In genomic region chr6:16450821-16451220, GRCh38 we compare ENCODE assay signal across 22 cellular contexts.
A peak's percentile ranks its signal among the peaks of the same experiment; 100 is the strongest.
DNase-seq lines count a peak whose midpoint lies in the region; ATAC-seq, FAIRE-seq and TF ChIP-seq lines count a peak whose summit lies in the region.
"Had no signal": no experiment of that assay in that cellular context is flagged by ENCODE, and none has a peak within 500 bp of the region (broad histone marks: within the 10 kb centered on the region; RNA-seq: fewer than 3 reads in every experiment).

No MANE protein-coding gene starts in this region.

- no peak overlapping the region for H2AFZ ChIP-seq in PC-3 (ENCODE audit: low read length)

- H3K27ac ChIP-seq in PC-3 (ENCODE audit: low read length) = no peak overlapping the region
- H3K27ac ChIP-seq: BLaER1, KMS-11, Peyer's patch, upper lobe of left lung had no signal

- no peaks in the 10 kb centered on the region for H3K79me2 ChIP-seq in PC-3 (ENCODE audit: low read length)

- intact Hi-C loops in PC-3 (cut with micrococcal nuclease) = no loop called here

- no peak overlapping the region for H3K4me3 ChIP-seq in PC-3 (ENCODE audit: low read length)
- no peak overlapping the region for H3K4me3 ChIP-seq in H7 (ENCODE audit: insufficient read depth, low read depth, low read length)
- H3K4me3 ChIP-seq: BLaER1, Peyer's patch, upper lobe of left lung had no signal

- peak; percentile 23 for DNase-seq in GM04504 (ENCODE audit: low read depth)
- DNase-seq in PC-3 = peak; percentile 25
- peak; percentile 23 for DNase-seq in fibroblast of peridontal ligament (ENCODE audit: extremely low read depth)
- peak; percentile 32 for DNase-seq in urothelium cell line (ENCODE audit: low spot score)
- no peak for DNase-seq in NCI-H187 treated with DMSO at 0.1 percent for 48 hours (lab: John Stamatoyannopoulos, UW)
- no peak for DNase-seq in NCI-H187 (lab: John Stamatoyannopoulos, UW)
- no peak for DNase-seq in H7
- DNase-seq: activated CD4-positive, alpha-beta T cell treated with anti-CD3 and anti-CD28 coated beads for 36 hours; activated effector memory CD4-positive, alpha-beta T cell treated with anti-CD3 and anti-CD28 coated beads, Interleukin-2, amount 50 U/mL, for 16 hours; Calu3; foreskin melanocyte; kidney; mammary epithelial cell; NCI-H1048; NCI-H2029 treated with DMSO at 0.1 percent for 48 hours; Peyer's patch; stimulated activated CD8-positive, alpha-beta memory T cell treated with anti-CD3 and anti-CD28 coated beads, Interleukin-4, amount 100 ng/mL, for 48 hours; SW 1271; upper lobe of left lung had no signal

- BruUV-seq in PC-3 (replicated peaks; lab: Mats Ljungman, UMichigan) = no TSS peak

- POLR2A ChIA-PET in PC-3 (lab: Charles Lee; ENCODE audit: unreplicated experiment) = no interaction called here

- no peak for TF ChIP-seq CTCF in PC-3 (conservative IDR thresholded peaks at IDR 0.05; ENCODE audit: low read depth, low read length)

- CTCF ChIA-PET in PC-3 (lab: Charles Lee) = no interaction called here

- no peak overlapping the region for H3K4me2 ChIP-seq in PC-3 (ENCODE audit: low read length)
- H3K4me2 ChIP-seq: BLaER1, KMS-11 had no signal

- H3K27me3 ChIP-seq in PC-3 (ENCODE audit: low read length) (no peaks in the 10 kb centered on the region), H7 (ENCODE audit: control insufficient read depth, insufficient read depth, low read length) (no peaks in the 10 kb centered on the region)
- H3K27me3 ChIP-seq: BLaER1, Peyer's patch, upper lobe of left lung had no signal

- H3K9me2 ChIP-seq in PC-3 (replicated peaks; ENCODE audit: low read length) = no peaks in the 10 kb centered on the region

- H3K4me1 ChIP-seq in PC-3 (ENCODE audit: insufficient read depth, low read length) = peaks cover 7% of the 10 kb centered on the region; the same call in 1 of the 2 replicates
- H3K4me1 ChIP-seq: BLaER1 had no signal

- H3F3A ChIP-seq in PC-3 (ENCODE audit: low read length, unreplicated experiment) = no peaks in the 10 kb centered on the region

- no peak; the same call in 1 of the 2 replicates for ATAC-seq in PC-3
- ATAC-seq: activated CD4-positive, alpha-beta T cell treated with anti-CD3 and anti-CD28 coated beads for 36 hours had no signal

- no peaks in the 10 kb centered on the region for H4K20me1 ChIP-seq in PC-3 (ENCODE audit: low read length)
- H4K20me1 ChIP-seq: BLaER1 had no signal

- no peak overlapping the region for H3K9ac ChIP-seq in PC-3 (ENCODE audit: low read length)
- H3K9ac ChIP-seq: BLaER1, KMS-11 had no signal

- no peaks in the 10 kb centered on the region for H3K9me3 ChIP-seq in PC-3 (ENCODE audit: low read length)
- H3K9me3 ChIP-seq: Peyer's patch, upper lobe of left lung had no signal

- FAIRE-seq in urothelium cell line (lab: Jason Lieb, UNC) = no peak
- FAIRE-seq: endometrium, kidney had no signal

- H3K36me3 ChIP-seq in PC-3 (ENCODE audit: low read depth, low read length) = no peaks in the 10 kb centered on the region
- H3K36me3 ChIP-seq in H7 (replicated peaks; ENCODE audit: control insufficient read depth, insufficient read depth, low read length) = no peaks in the 10 kb centered on the region
- H3K36me3 ChIP-seq: BLaER1, Peyer's patch, upper lobe of left lung had no signal

Comparison
In these comparisons a context has a peak if more than half of its experiments do, and no peak if none do; other contexts are left out.
1. DNase-seq: peak in GM04504 (single experiment), PC-3 (single experiment), fibroblast of peridontal ligament (single experiment) and urothelium cell line (single experiment); none in NCI-H187 treated with DMSO at 0.1 percent for 48 hours (single experiment), NCI-H187 (0 of 2) and H7 (single experiment).